In genomic region chr2:145156199-145156598, GRCh38 we compare ENCODE assay signal across 27 cellular contexts.
"Had no signal": no experiment of that assay in that cellular context is flagged by ENCODE, and none has a peak within 500 bp of the region (broad histone marks: within the 10 kb centered on the region; RNA-seq: fewer than 3 reads in every experiment).

No MANE protein-coding gene starts in this region.

- H3K9me3 Mint-ChIP-seq: activated naive CD4-positive, alpha-beta T cell treated with anti-CD3 and anti-CD28 coated beads, Interleukin-2, amount 10 ng/mL, durations not matched to agents 7 days and 5 days had no signal

- H3K27ac ChIP-seq: foreskin keratinocyte, left lung, pancreas, thyroid gland, VCaP had no signal

- H3K27me3 ChIP-seq: esophagus squamous epithelium, foreskin keratinocyte, hepatocyte, left lung, pancreas, thyroid gland had no signal

- H3K4me3 ChIP-seq: coronary artery, esophagus squamous epithelium, hepatocyte, left lung, pancreas, thyroid gland had no signal

- H3K4me3 Mint-ChIP-seq: activated CD4-positive, alpha-beta T cell treated with anti-CD3 and anti-CD28 coated beads, Interleukin-2, amount 10 ng/mL, durations not matched to agents 24 days and 14 days; activated CD8-positive, alpha-beta memory T cell treated with anti-CD3 and anti-CD28 coated beads, Interleukin-2, amount 10 ng/mL, durations not matched to agents 7 days and 5 days; activated CD8-positive, alpha-beta T cell treated with anti-CD3 and anti-CD28 coated beads for 36 hours; activated naive CD4-positive, alpha-beta T cell treated with anti-CD3 and anti-CD28 coated beads, Interleukin-2, amount 10 ng/mL, durations not matched to agents 7 days and 5 days; immature natural killer cell; nephron progenitor cell; T-helper 2 cell treated with Interferon-gamma antibody and Interleukin-4, amounts not matched to agents 5 μg/mL and 100 μg/mL, for 36 hours had no signal

- DNase-seq: activated CD4-positive, alpha-beta T cell treated with anti-CD3 and anti-CD28 coated beads, Interleukin-2, amount 10 ng/mL, durations not matched to agents 24 days and 14 days; activated CD8-positive, alpha-beta memory T cell treated with anti-CD3 and anti-CD28 coated beads, Interleukin-2, amount 10 ng/mL, durations not matched to agents 7 days and 5 days; activated CD8-positive, alpha-beta T cell treated with anti-CD3 and anti-CD28 coated beads for 36 hours; activated effector memory CD4-positive, alpha-beta T cell treated with anti-CD3 and anti-CD28 coated beads, Interleukin-2, amount 50 U/mL, for 16 hours; activated naive CD4-positive, alpha-beta T cell treated with anti-CD3 and anti-CD28 coated beads, Interleukin-2, amount 10 ng/mL, durations not matched to agents 7 days and 5 days; activated T-cell treated with anti-CD3 and anti-CD28 coated beads for 4 hours; amygdala; cerebellar nuclear complex; esophagus squamous epithelium; foreskin keratinocyte; immature natural killer cell; left lung; midbrain; nephron progenitor cell; pancreas; right cardiac atrium; stimulated activated CD4-positive, alpha-beta T cell treated with anti-CD3 and anti-CD28 coated beads, Interleukin-12 subunit alpha, Interleukin-12 subunit beta, amount 100 ng/mL, for 4 hours; stimulated activated CD4-positive, alpha-beta T cell treated with anti-CD3 and anti-CD28 coated beads, Interleukin-4, amount 100 ng/mL, for 4 hours; stimulated activated naive CD8-positive, alpha-beta T cell treated with anti-CD3 and anti-CD28 coated beads, Interleukin-15, Interleukin-2, amounts not matched to agents 100 U/mL and 50 U/mL, for 24 hours; substantia nigra; thyroid gland had no signal

- H3K4me2 ChIP-seq: hepatocyte had no signal

- H2AFZ ChIP-seq: hepatocyte had no signal

- H3K27ac Mint-ChIP-seq: activated CD4-positive, alpha-beta T cell treated with anti-CD3 and anti-CD28 coated beads, Interleukin-2, amount 10 ng/mL, durations not matched to agents 24 days and 14 days; activated CD8-positive, alpha-beta memory T cell treated with anti-CD3 and anti-CD28 coated beads, Interleukin-2, amount 10 ng/mL, durations not matched to agents 7 days and 5 days; activated CD8-positive, alpha-beta T cell treated with anti-CD3 and anti-CD28 coated beads for 36 hours; activated naive CD4-positive, alpha-beta T cell treated with anti-CD3 and anti-CD28 coated beads, Interleukin-2, amount 10 ng/mL, durations not matched to agents 7 days and 5 days; immature natural killer cell; nephron progenitor cell; T-helper 2 cell treated with Interferon-gamma antibody and Interleukin-4, amounts not matched to agents 5 μg/mL and 100 μg/mL, for 36 hours had no signal

- H3K36me3 Mint-ChIP-seq: activated CD8-positive, alpha-beta memory T cell treated with anti-CD3 and anti-CD28 coated beads, Interleukin-2, amount 10 ng/mL, durations not matched to agents 7 days and 5 days; activated naive CD4-positive, alpha-beta T cell treated with anti-CD3 and anti-CD28 coated beads, Interleukin-2, amount 10 ng/mL, durations not matched to agents 7 days and 5 days had no signal

- H3K36me3 ChIP-seq: esophagus squamous epithelium, left lung, pancreas, thyroid gland had no signal

- H3K79me2 ChIP-seq: hepatocyte had no signal

- H3K4me1 ChIP-seq: foreskin keratinocyte, left lung, thyroid gland had no signal

- ATAC-seq: activated CD4-positive, CD25-positive, alpha-beta regulatory T cell treated with anti-CD3 and anti-CD28 coated beads, Interleukin-2, amount 50 U/mL, for 24 hours; activated CD8-positive, alpha-beta memory T cell treated with anti-CD3 and anti-CD28 coated beads, Interleukin-2, amount 10 ng/mL, durations not matched to agents 7 days and 5 days; activated CD8-positive, alpha-beta T cell treated with anti-CD3 and anti-CD28 coated beads for 36 hours; foreskin keratinocyte; left lung; pancreas; right cardiac atrium; stimulated activated naive CD8-positive, alpha-beta T cell treated with anti-CD3 and anti-CD28 coated beads, Interleukin-15, Interleukin-2, amounts not matched to agents 100 U/mL and 50 U/mL, for 24 hours had no signal

- H3K4me1 Mint-ChIP-seq: activated CD4-positive, alpha-beta T cell treated with anti-CD3 and anti-CD28 coated beads, Interleukin-2, amount 10 ng/mL, durations not matched to agents 24 days and 14 days; activated CD8-positive, alpha-beta memory T cell treated with anti-CD3 and anti-CD28 coated beads, Interleukin-2, amount 10 ng/mL, durations not matched to agents 7 days and 5 days; activated naive CD4-positive, alpha-beta T cell treated with anti-CD3 and anti-CD28 coated beads, Interleukin-2, amount 10 ng/mL, durations not matched to agents 7 days and 5 days; immature natural killer cell had no signal

- FAIRE-seq: pancreas, urothelium cell line had no signal

- H3K27me3 Mint-ChIP-seq: activated CD4-positive, alpha-beta T cell treated with anti-CD3 and anti-CD28 coated beads, Interleukin-2, amount 10 ng/mL, durations not matched to agents 24 days and 14 days; activated CD8-positive, alpha-beta memory T cell treated with anti-CD3 and anti-CD28 coated beads, Interleukin-2, amount 10 ng/mL, durations not matched to agents 7 days and 5 days; activated CD8-positive, alpha-beta T cell treated with anti-CD3 and anti-CD28 coated beads for 36 hours; activated naive CD4-positive, alpha-beta T cell treated with anti-CD3 and anti-CD28 coated beads, Interleukin-2, amount 10 ng/mL, durations not matched to agents 7 days and 5 days had no signal

- H3K9me3 ChIP-seq: esophagus squamous epithelium, pancreas, thyroid gland had no signal
